In the genomic region with DNA sequence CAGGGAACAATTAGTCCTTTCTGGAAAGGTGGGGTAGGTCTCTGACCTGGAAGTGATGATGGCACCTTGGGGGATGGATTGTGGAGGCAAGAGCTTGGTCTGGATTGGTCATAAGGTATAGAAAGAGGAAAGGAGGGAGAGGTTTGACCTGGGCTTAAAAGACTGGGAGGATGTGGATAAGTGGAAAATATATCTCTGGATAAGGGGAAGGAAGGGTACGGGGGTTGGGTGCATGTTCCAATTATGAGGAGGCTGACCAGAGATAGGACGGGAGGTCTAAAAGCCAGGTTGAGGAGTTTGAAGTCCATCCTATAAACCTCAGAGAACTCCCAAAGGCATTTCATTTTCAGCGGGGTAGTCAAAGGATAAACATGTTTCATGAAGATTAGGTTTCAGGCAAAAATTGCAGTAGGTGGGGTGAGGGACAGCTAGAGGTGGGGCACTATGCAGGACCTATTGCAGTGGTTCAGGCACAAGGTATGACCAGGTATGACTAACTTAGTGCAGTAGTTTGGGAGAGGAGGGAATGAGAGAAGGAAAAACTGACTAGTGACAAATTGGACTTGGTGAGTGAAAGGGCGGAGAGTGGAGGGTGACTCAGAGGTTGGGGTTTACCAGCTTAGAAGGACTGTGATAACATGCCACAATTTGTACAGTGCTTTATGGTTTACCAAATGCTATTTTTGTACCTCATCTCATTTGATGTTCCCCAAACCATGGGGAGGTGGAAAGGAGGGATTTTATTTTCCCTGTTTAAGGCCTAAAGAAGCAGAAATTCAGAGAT, we compare ENCODE assay signal across 8 cellular contexts. TPM values are rescaled to one million over a fixed set of nuclear protein-coding genes. Genes with fewer than 3 reads are reported as not detected.
DNase-seq lines count a peak whose midpoint lies in the region; ATAC-seq, FAIRE-seq and TF ChIP-seq lines count a peak whose summit lies in the region.

No MANE protein-coding gene starts in this region.

- H3K36me3 ChIP-seq in adipocyte (ENCODE audit: control insufficient read depth, insufficient read depth, low read length, severe bottlenecking) (no peaks in the 10 kb centered on the region), mucosa of descending colon (ENCODE audit: low read depth) (no peaks in the 10 kb centered on the region)

- DNase-seq in A549 (ENCODE audit: low read depth in 1 of 2, low spot score in 1 of 2) (peak; percentile 76 to 80), HT-29 (ENCODE audit: low spot score) (peak; percentile 79), adipocyte (ENCODE audit: low read depth) (peak; percentile 75), mucosa of descending colon (no peak), NCI-H187 treated with DMSO at 0.1 percent for 48 hours (lab: John Stamatoyannopoulos, UW) (no peak), SK-N-DZ (ENCODE audit: low spot score) (no peak), medulla oblongata (ENCODE audit: extremely low spot score) (no peak)

- no peak overlapping the region for H3K9ac ChIP-seq in adipocyte (ENCODE audit: low read length)

- FAIRE-seq in A549 (lab: Jason Lieb, UNC): peak; percentile 63

- no peaks in the 10 kb centered on the region for H3K27me3 ChIP-seq in adipocyte (replicated peaks; ENCODE audit: control insufficient read depth, insufficient read depth, low read length)

- POLR2A ChIA-PET in A549 (lab: Yijun Ruan, JAX): no interaction called here

- 18% methylated on average over 4 of the region's 4 CpGs for WGBS in A549 (ENCODE audit: missing lambda C conversion rate)

- no peak for TF ChIP-seq RAD21 in A549 (conservative IDR thresholded peaks at IDR 0.05 in 1 of 2, IDR thresholded peaks at IDR 0.05 in 1 of 2)

- ATAC-seq in A549 (peak; percentile 93 to 96), mucosa of descending colon (peak; percentile 97), GM18511 (IDR thresholded peaks at IDR 0.05; ENCODE audit: unreplicated experiment) (no peak)

- peak overlapping the region; percentile 75 for H3K4me2 ChIP-seq in A549

- no peak overlapping the region for H3K4me3 ChIP-seq in A549
- no peak overlapping the region for H3K4me3 ChIP-seq in adipocyte (ENCODE audit: low read length)
- no peak overlapping the region for H3K4me3 ChIP-seq in mucosa of descending colon

- intact Hi-C loops in mucosa of descending colon (cut with DNase I, micrococcal nuclease): no loop called here

- CTCF ChIA-PET in A549 (lab: Yijun Ruan, JAX): interaction anchor here (2.1 to 4.3 kb wide), 4 partner anchors 9 to 52 kb away, joined by 8 to 18 read pairs (median 12); partner anchors contain the start of gene PDE8A

- peak overlapping the region; percentile 33 to 65; a peak in 5 of 6 replicates for H3K27ac ChIP-seq in A549

- H3K9me3 ChIP-seq in A549 (no peaks in the 10 kb centered on the region), adipocyte (ENCODE audit: control insufficient read depth, low read length) (no peaks in the 10 kb centered on the region), mucosa of descending colon (no peaks in the 10 kb centered on the region)

- TF ChIP-seq CTCF in A549 (IDR thresholded peaks at IDR 0.05) (no peak), mucosa of descending colon (IDR thresholded peaks at IDR 0.05) (no peak)

- H3K4me1 ChIP-seq in A549: peaks cover 64% of the 10 kb centered on the region
- peaks cover 43% of the 10 kb centered on the region for H3K4me1 ChIP-seq in adipocyte (ENCODE audit: control insufficient read depth, insufficient read depth, low read length)
- H3K4me1 ChIP-seq in mucosa of descending colon (ENCODE audit: low read depth): peaks cover 20% of the 10 kb centered on the region

- no peak for TF ChIP-seq EP300 in A549 (IDR thresholded peaks at IDR 0.05)

- no peak for TF ChIP-seq POLR2A in A549 (IDR thresholded peaks at IDR 0.05; ENCODE audit: low read length)

TF ChIP-seq in A549, 52 proteins besides CTCF, POLR2A, EP300 and RAD21:
- TF ChIP-seq POLR2AphosphoS2 (conservative IDR thresholded peaks at IDR 0.05; ENCODE audit: low read length): no peak
- peak; percentile 50; the same call in 1 of the 2 replicates for TF ChIP-seq RARB (CRISPR knock-in tag; IDR thresholded peaks at IDR 0.05)
- no peak for TF ChIP-seq NFE2L2 (conservative IDR thresholded peaks at IDR 0.05; ENCODE audit: low read length)
- TF ChIP-seq FOSL2 (IDR thresholded peaks at IDR 0.05): peak; percentile 35; the same call in 1 of the 2 replicates
- TF ChIP-seq FOSL2 (CRISPR knock-in tag; IDR thresholded peaks at IDR 0.05): peak; percentile 84
- no peak for TF ChIP-seq RNF2 (IDR thresholded peaks at IDR 0.05; ENCODE audit: borderline replicate concordance, low read depth)
- TF ChIP-seq RFX5 (IDR thresholded peaks at IDR 0.05): no peak
- TF ChIP-seq MAFK (IDR thresholded peaks at IDR 0.05; ENCODE audit: partially characterized antibody): no peak
- TF ChIP-seq, protein P1, sequence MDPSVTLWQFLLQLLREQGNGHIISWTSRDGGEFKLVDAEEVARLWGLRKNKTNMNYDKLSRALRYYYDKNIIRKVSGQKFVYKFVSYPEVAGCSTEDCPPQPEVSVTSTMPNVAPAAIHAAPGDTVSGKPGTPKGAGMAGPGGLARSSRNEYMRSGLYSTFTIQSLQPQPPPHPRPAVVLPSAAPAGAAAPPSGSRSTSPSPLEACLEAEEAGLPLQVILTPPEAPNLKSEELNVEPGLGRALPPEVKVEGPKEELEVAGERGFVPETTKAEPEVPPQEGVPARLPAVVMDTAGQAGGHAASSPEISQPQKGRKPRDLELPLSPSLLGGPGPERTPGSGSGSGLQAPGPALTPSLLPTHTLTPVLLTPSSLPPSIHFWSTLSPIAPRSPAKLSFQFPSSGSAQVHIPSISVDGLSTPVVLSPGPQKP (IDR thresholded peaks at IDR 0.05; ENCODE audit: low read depth, low read length): no peak
- TF ChIP-seq USF2 (IDR thresholded peaks at IDR 0.05): no peak
- no peak for TF ChIP-seq FOSB (CRISPR knock-in tag; IDR thresholded peaks at IDR 0.05)

RNA-seq across cellular contexts. Expression of gene PDE8A, which starts 10.7 kb away (rescaled TPM):
- polyA plus RNA-seq in A549 (2011; rRNA removed) (171 and 204 TPM in 2 replicates), A549 (2017; fragmentation: RNase III; extraction: RNeasy Plus Mini Kit Qiagen cat#74134 plus additional on column Dnase treatment) (44.4 to 45.3 TPM (median 45.0 TPM) in 3 replicates)
- 43.7 and 46.8 TPM in 2 replicates for polyA plus RNA-seq in A549 (2012; cell fraction: cytosol; rRNA removed)
- 57.8 and 99.2 TPM in 2 replicates for polyA plus RNA-seq in A549 (2012; cell fraction: nucleus; rRNA removed)
- 104 and 125 TPM in 2 replicates for polyA minus RNA-seq in A549 (2011; rRNA and poly(A)+ RNA removed)
- 29.9 and 30.4 TPM in 2 replicates for total RNA-seq in HT-29 (2014; rRNA removed; shearing (Covaris generic))
- 100 to 1,000 TPM in 1 of 3 donors, 10 to 100 TPM in 2; 79.7 to 117 (median 98.3) TPM for total RNA-seq in mucosa of descending colon
- 13.0 and 15.0 TPM in 2 replicates for polyA plus RNA-seq in SK-N-DZ (2014; cell fraction: cytosol; rRNA removed)
- 33.6 and 52.2 TPM in 2 replicates for polyA plus RNA-seq in SK-N-DZ (2014; cell fraction: nucleus; rRNA removed)

Comparison
In these comparisons a context has a peak if more than half of its experiments do, and no peak if none do; other contexts are left out.
1. DNase-seq: peak in A549 (2 of 2), HT-29 (single experiment) and adipocyte (single experiment); none in mucosa of descending colon (0 of 3), NCI-H187 treated with DMSO at 0.1 percent for 48 hours (single experiment), SK-N-DZ (single experiment) and medulla oblongata (single experiment).